ENCODE assay signal across 8 cellular contexts in genomic region chr11:125902315-125902926, GRCh38. TPM values are rescaled to one million over a fixed set of nuclear protein-coding genes. Genes with fewer than 3 reads are reported as not detected.
DNase-seq lines count a peak whose midpoint lies in the region; ATAC-seq and TF ChIP-seq lines count a peak whose summit lies in the region.

No MANE protein-coding gene starts in this region.

- no peak overlapping the region for H3K23ac ChIP-seq in mesenchymal stem cell (ENCODE audit: low read length in 2 of 2)

- no peak overlapping the region for H4K8ac ChIP-seq in mesenchymal stem cell (ENCODE audit: low read length)

- in situ Hi-C loops in brain microvascular endothelial cell (cut with HindIII; ENCODE audit: low pct_ligation_motif_present, low sequenced_read_pairs), result no loop called here

- H3K27me3 ChIP-seq in HUES48 (ENCODE audit: control insufficient read depth, insufficient read depth, low read length) (peaks cover 21% of the 10 kb centered on the region), brain microvascular endothelial cell (replicated peaks) (peaks cover 8% of the 10 kb centered on the region), mesenchymal stem cell (ENCODE audit: control insufficient read depth in 1 of 2, insufficient read depth in 1 of 2, low read length in 2 of 2) (peaks cover 28 to 29% of the 10 kb centered on the region in 2 experiments)

- peak overlapping the region in 1 of 2 experiments; percentile 79 for H3K14ac ChIP-seq in mesenchymal stem cell (ENCODE audit: low read length in 2 of 2)

- H2BK120ac ChIP-seq in mesenchymal stem cell (ENCODE audit: low read depth, low read length), result no peak overlapping the region

- no peak overlapping the region for H4K91ac ChIP-seq in mesenchymal stem cell (ENCODE audit: low read length)

- no peak overlapping the region for H2BK12ac ChIP-seq in mesenchymal stem cell (ENCODE audit: low read length in 2 of 2)

- H3K4me3 ChIP-seq in HUES48 (ENCODE audit: low read depth, low read length) (peak overlapping the region; percentile 100), brain microvascular endothelial cell (ENCODE audit: low read depth, low read length) (peak overlapping the region; percentile 84), mesenchymal stem cell (ENCODE audit: insufficient read depth in 1 of 2, low read depth in 1 of 2, low read length in 2 of 2) (peak overlapping the region; percentile 46 to 82)

- H3K4ac ChIP-seq in mesenchymal stem cell (ENCODE audit: low read depth in 1 of 2, low read length in 2 of 2), result peak overlapping the region in 1 of 2 experiments; percentile 73

- no peak overlapping the region for H3K18ac ChIP-seq in mesenchymal stem cell (ENCODE audit: low read depth in 1 of 2, low read length in 2 of 2)

- H2BK15ac ChIP-seq in mesenchymal stem cell (ENCODE audit: low read depth, poor library complexity, severe bottlenecking), result no peak overlapping the region

- H3K4me2 ChIP-seq in mesenchymal stem cell (ENCODE audit: low read length, poor library complexity, severe bottlenecking), result peak overlapping the region; percentile 58

- no peak overlapping the region for H2BK5ac ChIP-seq in mesenchymal stem cell (ENCODE audit: low read depth, low read length, poor library complexity, severe bottlenecking)

- H3K9ac ChIP-seq in HUES48 (ENCODE audit: low read depth, low read length), result peak overlapping the region; percentile 58
- peak overlapping the region; percentile 88 for H3K9ac ChIP-seq in mesenchymal stem cell (ENCODE audit: low read length)

- H3K9me3 ChIP-seq in HUES48 (ENCODE audit: control insufficient read depth, insufficient read depth, low read length) (no peaks in the 10 kb centered on the region), mesenchymal stem cell (ENCODE audit: control insufficient read depth, low read length) (no peaks in the 10 kb centered on the region)

- TF ChIP-seq CTCF in brain microvascular endothelial cell (IDR thresholded peaks at IDR 0.05; ENCODE audit: low read depth, low read length, missing control alignments), result no peak
- no peak for TF ChIP-seq CTCF in omental fat pad (IDR thresholded peaks at IDR 0.05)

- ATAC-seq in omental fat pad (ENCODE audit: low FRiP score), result no peak

- no peak overlapping the region for H2AFZ ChIP-seq in mesenchymal stem cell (ENCODE audit: low read depth, low read length)

- H3K79me1 ChIP-seq in mesenchymal stem cell (replicated peaks; ENCODE audit: low read length, poor library complexity, severe bottlenecking), result peaks cover 21% of the 10 kb centered on the region

- H3K36me3 ChIP-seq in HUES48 (ENCODE audit: control insufficient read depth, insufficient read depth, low read length), result peaks cover 27% of the 10 kb centered on the region
- no peaks in the 10 kb centered on the region for H3K36me3 ChIP-seq in brain microvascular endothelial cell (replicated peaks)
- H3K36me3 ChIP-seq in mesenchymal stem cell (ENCODE audit: control insufficient read depth in 1 of 2, insufficient read depth in 2 of 2, low read depth in 1 of 2, low read length in 2 of 2), result peaks cover 6 to 24% of the 10 kb centered on the region in 2 experiments

- peak; percentile 22 for DNase-seq in AG08396 (ENCODE audit: low spot score)
- DNase-seq in brain microvascular endothelial cell, result no peak
- DNase-seq in mesenchymal stem cell, result no peak
- DNase-seq in omental fat pad (ENCODE audit: low spot score), result no peak
- no peak for DNase-seq in inferior parietal cortex (ENCODE audit: extremely low spot score)
- no peak for DNase-seq in glomerular visceral epithelial cell (ENCODE audit: extremely low spot score)
- no peak for DNase-seq in NCI-H1417 (lab: John Stamatoyannopoulos, UW)

- WGBS in mesenchymal stem cell, result 68% methylated on average over 17 of the region's 19 CpGs

- peak overlapping the region; percentile 13 for H3K27ac ChIP-seq in HUES48 (ENCODE audit: low read depth, low read length)
- peak overlapping the region; percentile 22 for H3K27ac ChIP-seq in brain microvascular endothelial cell
- H3K27ac ChIP-seq in mesenchymal stem cell (ENCODE audit: low read length, poor library complexity, severe bottlenecking), result peak overlapping the region; percentile 36

- H2AK5ac ChIP-seq in mesenchymal stem cell (ENCODE audit: low read length, severe bottlenecking), result no peak overlapping the region

- H3K4me1 ChIP-seq in HUES48 (ENCODE audit: control insufficient read depth, insufficient read depth, low read length) (peaks cover 5% of the 10 kb centered on the region; the same call in 1 of the 2 replicates), mesenchymal stem cell (ENCODE audit: control insufficient read depth, insufficient read depth, low read depth, low read length) (peaks cover 11% of the 10 kb centered on the region)

RNA-seq across cellular contexts. Expression of gene PUS3, which starts 0.6 kb away (rescaled TPM):
- 17.2 TPM for polyA plus RNA-seq in mesenchymal stem cell (2013, experiment 1 of 2)
- 17.5 TPM for polyA plus RNA-seq in mesenchymal stem cell (2013, experiment 2 of 2)
- 10 to 100 TPM in 2 of 4 donors, 1 to 10 TPM in 2; 7.3 to 12.2 (median 9.5) TPM for total RNA-seq in omental fat pad

RNA-seq across cellular contexts. Expression of gene DDX25, which starts 1.9 kb away (rescaled TPM):
- polyA plus RNA-seq in mesenchymal stem cell (2013, experiment 1 of 2), result not detected
- not detected for polyA plus RNA-seq in mesenchymal stem cell (2013, experiment 2 of 2)
- total RNA-seq in omental fat pad, result 1 to 10 TPM in 1 of 4 donors, under 1 TPM in 1, not detected in 2; 0.60 to 2.5 TPM

RNA-seq across cellular contexts. Expression of gene HYLS1, which starts 15.0 kb away (rescaled TPM):
- 3.3 TPM for polyA plus RNA-seq in mesenchymal stem cell (2013, experiment 1 of 2)
- polyA plus RNA-seq in mesenchymal stem cell (2013, experiment 2 of 2), result 2.9 TPM
- total RNA-seq in omental fat pad, result 1 to 10 TPM; 2.6 to 4.9 (median 3.0) TPM

RNA-seq across cellular contexts. Expression of gene VSIG10L2, which starts 43.4 kb away (rescaled TPM):
- polyA plus RNA-seq in mesenchymal stem cell (2013, experiment 1 of 2), result not detected
- polyA plus RNA-seq in mesenchymal stem cell (2013, experiment 2 of 2), result not detected
- total RNA-seq in omental fat pad, result under 1 TPM in 1 of 4 donors, not detected in 3; 0.32 TPM
